ENCODE assay signal across 14 cellular contexts in the genomic region with DNA sequence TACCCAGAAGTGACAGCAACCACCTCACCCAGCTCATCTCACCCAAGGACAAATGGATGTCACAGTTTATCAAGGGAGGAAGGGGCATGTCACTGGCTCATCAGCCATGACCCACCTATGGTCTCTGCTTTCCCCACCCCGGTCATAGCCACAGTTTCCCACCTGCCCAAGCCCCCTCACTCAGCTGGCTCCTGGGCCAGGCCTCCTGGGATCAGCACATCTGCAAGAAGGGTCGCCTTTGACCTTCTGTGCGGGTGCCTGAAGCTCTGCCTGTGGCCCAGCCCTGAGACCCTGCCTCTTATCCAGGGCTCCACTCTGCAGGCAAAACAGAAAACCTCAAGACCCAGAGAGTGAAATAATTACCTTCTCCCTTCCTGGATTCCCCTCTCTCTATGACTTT.
DNase-seq lines count a peak whose midpoint lies in the region; ATAC-seq and TF ChIP-seq lines count a peak whose summit lies in the region.
"Had no signal": no experiment of that assay in that cellular context is flagged by ENCODE, and none has a peak within 500 bp of the region (broad histone marks: within the 10 kb centered on the region; RNA-seq: fewer than 3 reads in every experiment).

No MANE protein-coding gene starts in this region.

- DNase-seq in WERI-Rb-1 (no peak), glutamatergic neuron (no peak), osteoblast (ENCODE audit: insufficient read length, low spot score, missing footprints) (peak; percentile 34), stomach (peak; percentile 15), foreskin keratinocyte (no peak), DMS 273 treated with DMSO at 0.1 percent for 48 hours (lab: John Stamatoyannopoulos, UW) (no peak), SK-N-SH (no peak)
- DNase-seq: 8988T; Calu3; CD4-positive, alpha-beta T cell; DMS79 had no signal

- no peak overlapping the region for H3K4me3 Mint-ChIP-seq in glutamatergic neuron (ENCODE audit: unreplicated experiment)
- H3K4me3 Mint-ChIP-seq: CD4-positive, alpha-beta T cell; GM23338 had no signal

- H3K79me2 ChIP-seq in osteoblast (ENCODE audit: insufficient read depth, low read length): no peaks in the 10 kb centered on the region
- no peaks in the 10 kb centered on the region for H3K79me2 ChIP-seq in SK-N-SH (ENCODE audit: insufficient read depth)

- H3K36me3 Mint-ChIP-seq in glutamatergic neuron (ENCODE audit: unreplicated experiment): no peaks in the 10 kb centered on the region

- H3K4me1 ChIP-seq in osteoblast (ENCODE audit: insufficient read depth, low read length): no peaks in the 10 kb centered on the region
- H3K4me1 ChIP-seq in stomach: no peaks in the 10 kb centered on the region
- no peaks in the 10 kb centered on the region for H3K4me1 ChIP-seq in foreskin keratinocyte
- H3K4me1 ChIP-seq in SK-N-SH (ENCODE audit: control insufficient read depth in 1 of 2, insufficient read depth in 2 of 2, low read depth in 1 of 2, low read length in 1 of 2): peaks cover 0 to 10% of the 10 kb centered on the region in 2 experiments; a peak in 1 of 4 replicates
- H3K4me1 ChIP-seq: BLaER1 treated with 17β-estradiol and CSF1 and Interleukin-3, amounts not matched to agents 10 nM and 100 nM had no signal

- no peak for TF ChIP-seq POLR2A in stomach (IDR thresholded peaks at IDR 0.05)

- peak overlapping the region; percentile 48 for H3K27ac Mint-ChIP-seq in glutamatergic neuron (ENCODE audit: unreplicated experiment)
- H3K27ac Mint-ChIP-seq: CD4-positive, alpha-beta T cell; GM23338 had no signal

- H3K9me2 ChIP-seq in SK-N-SH: no peaks in the 10 kb centered on the region

- POLR2A ChIA-PET in SK-N-SH (lab: Yijun Ruan, JAX): interaction anchor here (1.1 kb wide), 1 partner anchor 38 kb away, joined by 4 read pairs; no protein-coding TSS in a partner anchor

- peaks cover 2% of the 10 kb centered on the region for H3K27me3 Mint-ChIP-seq in glutamatergic neuron (ENCODE audit: unreplicated experiment)

- TF ChIP-seq EP300 in stomach (IDR thresholded peaks at IDR 0.05): no peak
- no peak for TF ChIP-seq EP300 in SK-N-SH (IDR thresholded peaks at IDR 0.05; ENCODE audit: borderline replicate concordance in 1 of 2, low read depth in 1 of 2, low read length in 1 of 2)

- no peak overlapping the region for H3K4me3 ChIP-seq in WERI-Rb-1 (ENCODE audit: low read depth, low read length)
- no peak overlapping the region for H3K4me3 ChIP-seq in osteoblast (ENCODE audit: insufficient read depth, low read length)
- no peak overlapping the region for H3K4me3 ChIP-seq in stomach
- H3K4me3 ChIP-seq in SK-N-SH (ENCODE audit: low read depth in 2 of 2, low read length in 1 of 2): no peak overlapping the region
- H3K4me3 ChIP-seq: BLaER1 treated with 17β-estradiol and CSF1 and Interleukin-3, amounts not matched to agents 10 nM and 100 nM; GM12878; GM23338 had no signal

- H3K36me3 ChIP-seq in WERI-Rb-1 (no peaks in the 10 kb centered on the region), osteoblast (ENCODE audit: insufficient read depth, low read length) (no peaks in the 10 kb centered on the region), stomach (no peaks in the 10 kb centered on the region), SK-N-SH (replicated peaks in 1 of 2; ENCODE audit: control insufficient read depth in 1 of 2, insufficient read depth in 2 of 2, low read length in 1 of 2) (no peaks in the 10 kb centered on the region)
- H3K36me3 ChIP-seq: BLaER1 treated with 17β-estradiol and CSF1 and Interleukin-3, amounts not matched to agents 10 nM and 100 nM had no signal

- H3K4me1 Mint-ChIP-seq in glutamatergic neuron (ENCODE audit: low read depth, unreplicated experiment): peaks cover 15% of the 10 kb centered on the region

- H3F3A ChIP-seq in SK-N-SH (replicated peaks; ENCODE audit: insufficient read depth): no peaks in the 10 kb centered on the region

- 62 to 82% (median 67%) methylated on average over 3 of the region's 3 CpGs for WGBS in stomach, 5 donors
- WGBS in SK-N-SH (ENCODE audit: low lambda C conversion rate): 42% methylated on average over 2 of the region's 3 CpGs

- peaks cover 4% of the 10 kb centered on the region for H3K9me3 Mint-ChIP-seq in glutamatergic neuron (ENCODE audit: unreplicated experiment)
- H3K9me3 Mint-ChIP-seq: CD4-positive, alpha-beta T cell had no signal

- H3K9ac ChIP-seq in SK-N-SH: no peak overlapping the region
- H3K9ac ChIP-seq: BLaER1 treated with 17β-estradiol and CSF1 and Interleukin-3, amounts not matched to agents 10 nM and 100 nM had no signal

- no peak overlapping the region for H3K4me2 ChIP-seq in osteoblast (ENCODE audit: insufficient read depth, low read length)
- H3K4me2 ChIP-seq in SK-N-SH: no peak overlapping the region
- H3K4me2 ChIP-seq: BLaER1 treated with 17β-estradiol and CSF1 and Interleukin-3, amounts not matched to agents 10 nM and 100 nM; GM23338 had no signal

- no peak for TF ChIP-seq CTCF in WERI-Rb-1 (IDR thresholded peaks at IDR 0.05; ENCODE audit: low read depth, low read length)
- no peak for TF ChIP-seq CTCF in glutamatergic neuron (IDR thresholded peaks at IDR 0.05; ENCODE audit: partially characterized antibody, unreplicated experiment)
- TF ChIP-seq CTCF in osteoblast (IDR thresholded peaks at IDR 0.05; ENCODE audit: extremely low read depth, low read depth, low read length): no peak
- TF ChIP-seq CTCF in stomach (IDR thresholded peaks at IDR 0.05): no peak
- TF ChIP-seq CTCF in foreskin keratinocyte (conservative IDR thresholded peaks at IDR 0.05): no peak
- TF ChIP-seq CTCF in SK-N-SH (IDR thresholded peaks at IDR 0.05): no peak

- H2AFZ ChIP-seq in osteoblast (ENCODE audit: low read length) (no peak overlapping the region), SK-N-SH (ENCODE audit: low read depth) (no peak overlapping the region)
- H2AFZ ChIP-seq: GM23338 had no signal

- H3K27me3 ChIP-seq in WERI-Rb-1 (ENCODE audit: insufficient read depth, low read depth, severe bottlenecking): no peaks in the 10 kb centered on the region
- H3K27me3 ChIP-seq in osteoblast (ENCODE audit: insufficient read depth, low read length): peaks cover 1% of the 10 kb centered on the region
- H3K27me3 ChIP-seq in stomach: peaks cover 0 to 92% (median 18%) of the 10 kb centered on the region in 3 donors
- peaks cover 21% of the 10 kb centered on the region for H3K27me3 ChIP-seq in foreskin keratinocyte
- peaks cover 14% of the 10 kb centered on the region; the same call in 1 of the 2 replicates for H3K27me3 ChIP-seq in SK-N-SH (ENCODE audit: insufficient read depth)
- H3K27me3 ChIP-seq: BLaER1 treated with 17β-estradiol and CSF1 and Interleukin-3, amounts not matched to agents 10 nM and 100 nM had no signal

- H3K9me3 ChIP-seq in WERI-Rb-1 (ENCODE audit: severe bottlenecking): no peaks in the 10 kb centered on the region
- H3K9me3 ChIP-seq in osteoblast (ENCODE audit: low read depth, low read length): no peaks in the 10 kb centered on the region
- H3K9me3 ChIP-seq in stomach: peaks cover 0 to 12% (median 5%) of the 10 kb centered on the region in 4 donors
- H3K9me3 ChIP-seq in SK-N-SH: no peaks in the 10 kb centered on the region

- H3K27ac ChIP-seq in WERI-Rb-1 (peak overlapping the region; percentile 74), osteoblast (ENCODE audit: low read depth, low read length) (no peak overlapping the region), stomach (no peak overlapping the region), foreskin keratinocyte (no peak overlapping the region), SK-N-SH (ENCODE audit: low read depth in 2 of 2, low read length in 1 of 2) (no peak overlapping the region; a peak in 1 of 4 replicates)
- H3K27ac ChIP-seq: BLaER1 treated with 17β-estradiol and CSF1 and Interleukin-3, amounts not matched to agents 10 nM and 100 nM had no signal

- intact Hi-C loops in stomach (cut with DNase I; ENCODE audit: low total_unique reads): no loop called here

- no peak for TF ChIP-seq RAD21 in SK-N-SH (IDR thresholded peaks at IDR 0.05; ENCODE audit: low read length)

- ATAC-seq in foreskin keratinocyte: no peak
- ATAC-seq: GM12878 had no signal

- H4K20me1 ChIP-seq in osteoblast (ENCODE audit: insufficient read depth, low read length): no peaks in the 10 kb centered on the region
- no peaks in the 10 kb centered on the region for H4K20me1 ChIP-seq in SK-N-SH (ENCODE audit: insufficient read depth)
- H4K20me1 ChIP-seq: BLaER1 treated with 17β-estradiol and CSF1 and Interleukin-3, amounts not matched to agents 10 nM and 100 nM had no signal

- CTCF ChIA-PET in SK-N-SH (lab: Yijun Ruan, JAX): interaction anchor here (1.0 to 3.8 kb wide), 3 partner anchors 10 to 105 kb away, joined by 3 to 23 read pairs (median 3); no protein-coding TSS in a partner anchor

TF ChIP-seq in SK-N-SH, 30 proteins besides CTCF, POLR2A, EP300 and RAD21 (continues in another document):
- no peak for TF ChIP-seq TCF12 (IDR thresholded peaks at IDR 0.05)
- TF ChIP-seq, protein P1, sequence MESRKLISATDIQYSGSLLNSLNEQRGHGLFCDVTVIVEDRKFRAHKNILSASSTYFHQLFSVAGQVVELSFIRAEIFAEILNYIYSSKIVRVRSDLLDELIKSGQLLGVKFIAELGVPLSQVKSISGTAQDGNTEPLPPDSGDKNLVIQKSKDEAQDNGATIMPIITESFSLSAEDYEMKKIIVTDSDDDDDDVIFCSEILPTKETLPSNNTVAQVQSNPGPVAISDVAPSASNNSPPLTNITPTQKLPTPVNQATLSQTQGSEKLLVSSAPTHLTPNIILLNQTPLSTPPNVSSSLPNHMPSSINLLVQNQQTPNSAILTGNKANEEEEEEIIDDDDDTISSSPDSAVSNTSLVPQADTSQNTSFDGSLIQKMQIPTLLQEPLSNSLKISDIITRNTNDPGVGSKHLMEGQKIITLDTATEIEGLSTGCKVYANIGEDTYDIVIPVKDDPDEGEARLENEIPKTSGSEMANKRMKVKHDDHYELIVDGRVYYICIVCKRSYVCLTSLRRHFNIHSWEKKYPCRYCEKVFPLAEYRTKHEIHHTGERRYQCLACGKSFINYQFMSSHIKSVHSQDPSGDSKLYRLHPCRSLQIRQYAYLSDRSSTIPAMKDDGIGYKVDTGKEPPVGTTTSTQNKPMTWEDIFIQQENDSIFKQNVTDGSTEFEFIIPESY (IDR thresholded peaks at IDR 0.05; ENCODE audit: borderline replicate concordance, low read depth): no peak
- no peak for TF ChIP-seq GABPA (IDR thresholded peaks at IDR 0.05; ENCODE audit: low read depth)
- TF ChIP-seq TEAD4 (IDR thresholded peaks at IDR 0.05; ENCODE audit: borderline replicate concordance, insufficient read depth): no peak
- TF ChIP-seq EZH2phosphoT487 (IDR thresholded peaks at IDR 0.05; ENCODE audit: borderline replicate concordance, low read depth): no peak
- TF ChIP-seq FOXM1 (IDR thresholded peaks at IDR 0.05; ENCODE audit: low read depth): no peak
- TF ChIP-seq MEF2A (IDR thresholded peaks at IDR 0.05; ENCODE audit: borderline replicate concordance, low read depth): no peak
- no peak for TF ChIP-seq GATA2 (CRISPR knock-in tag; IDR thresholded peaks at IDR 0.05)

Comparison
In these comparisons a context has a peak if more than half of its experiments do, and no peak if none do; other contexts are left out.
1. DNase-seq: peak in osteoblast (single experiment) and stomach (single experiment); none in WERI-Rb-1 (single experiment), glutamatergic neuron (single experiment), foreskin keratinocyte (0 of 2), DMS 273 treated with DMSO at 0.1 percent for 48 hours (single experiment) and SK-N-SH (single experiment).